In genomic region chr12:56163533-56164344, GRCh38 we compare ENCODE assay signal across 1 cellular context.
TF ChIP-seq lines count a peak whose summit lies in the region.

No MANE protein-coding gene starts in this region.

TF ChIP-seq in GM12878, 131 proteins besides CTCF, POLR2A, EP300 and RAD21:
- TF ChIP-seq POLR2AphosphoS5 (IDR thresholded peaks at IDR 0.05; ENCODE audit: low read length), result peak; percentile 69
- no peak for TF ChIP-seq JUND (IDR thresholded peaks at IDR 0.05; ENCODE audit: low read depth, low read length)
- TF ChIP-seq SKIL (IDR thresholded peaks at IDR 0.05; ENCODE audit: low read depth, poor library complexity, severe bottlenecking), result no peak
- no peak for TF ChIP-seq NR2C1 (IDR thresholded peaks at IDR 0.05)
- TF ChIP-seq NRF1 (conservative IDR thresholded peaks at IDR 0.05; ENCODE audit: low read depth, low read length), result no peak
- no peak for TF ChIP-seq TCF3 (IDR thresholded peaks at IDR 0.05; ENCODE audit: borderline replicate concordance, insufficient read depth, low read depth, low read length)
- TF ChIP-seq SP1 (IDR thresholded peaks at IDR 0.05; ENCODE audit: low read depth, low read length), result no peak
- TF ChIP-seq SMARCA5 (IDR thresholded peaks at IDR 0.05), result no peak
- TF ChIP-seq BACH1 (IDR thresholded peaks at IDR 0.05; ENCODE audit: borderline replicate concordance), result no peak
- no peak for TF ChIP-seq ZBTB11 (CRISPR knock-in tag; IDR thresholded peaks at IDR 0.05)
- TF ChIP-seq RB1 (IDR thresholded peaks at IDR 0.05; ENCODE audit: borderline replicate concordance), result no peak
- TF ChIP-seq CBFB (IDR thresholded peaks at IDR 0.05; ENCODE audit: low read depth), result no peak
- TF ChIP-seq FOXM1 (IDR thresholded peaks at IDR 0.05; ENCODE audit: low read depth, low read length), result 0 out of 2 replicates have a peak, but pooled peaks have one; percentile 11
- TF ChIP-seq BHLHE40 (IDR thresholded peaks at IDR 0.05; ENCODE audit: borderline replicate concordance in 1 of 2, low read depth in 2 of 2, low read length in 1 of 2), result no peak
- TF ChIP-seq MTA3 (IDR thresholded peaks at IDR 0.05; ENCODE audit: borderline replicate concordance, low read length), result no peak
- peak; percentile 7 for TF ChIP-seq PBX3 (IDR thresholded peaks at IDR 0.05; ENCODE audit: insufficient replicate concordance, low read depth, low read length)
- TF ChIP-seq E4F1 (IDR thresholded peaks at IDR 0.05; ENCODE audit: borderline replicate concordance, partially characterized antibody), result no peak
- no peak for TF ChIP-seq HCFC1 (IDR thresholded peaks at IDR 0.05; ENCODE audit: low read length)
